Comparison of ENCODE assay signal across 8 cellular contexts in genomic region chr3:173993299-173993698, GRCh38.
DNase-seq lines count a peak whose midpoint lies in the region; ATAC-seq and TF ChIP-seq lines count a peak whose summit lies in the region.

No MANE protein-coding gene starts in this region.

- no peaks in the 10 kb centered on the region for H3K27me3 ChIP-seq in H7 (ENCODE audit: control insufficient read depth, insufficient read depth, low read length)

- no peaks in the 10 kb centered on the region for H3K36me3 ChIP-seq in H7 (replicated peaks; ENCODE audit: control insufficient read depth, insufficient read depth, low read length)

- no peak for ATAC-seq in GM19452 (IDR thresholded peaks at IDR 0.05; ENCODE audit: unreplicated experiment)
- no peak for ATAC-seq in HG02571 (IDR thresholded peaks at IDR 0.05; ENCODE audit: unreplicated experiment)

- DNase-seq in AG10803 (ENCODE audit: low read depth): peak; percentile 82
- DNase-seq in H7: peak; percentile 2
- DNase-seq in RPMI8226: peak; percentile 20
- DNase-seq in glomerular endothelial cell (ENCODE audit: extremely low read depth, low read depth, low spot score): peak; percentile 58
- DNase-seq in posterior vena cava (ENCODE audit: low spot score): no peak
- no peak for DNase-seq in stimulated activated CD4-positive, alpha-beta T cell treated with anti-CD3 and anti-CD28 coated beads, Interleukin-1b, Interleukin-23, amount 100 ng/mL, for 48 hours

- intact Hi-C loops in posterior vena cava (cut with DNase I): no loop called here

- TF ChIP-seq CTCF in AG10803 (conservative IDR thresholded peaks at IDR 0.05; ENCODE audit: low read length): peak; percentile 73

- H3K4me3 ChIP-seq in AG10803 (ENCODE audit: low read length) (no peak overlapping the region), H7 (ENCODE audit: insufficient read depth, low read depth, low read length) (no peak overlapping the region)

Comparison
In these comparisons a context has a peak if more than half of its experiments do, and no peak if none do; other contexts are left out.
1. DNase-seq: peak in AG10803 (single experiment), H7 (single experiment), RPMI8226 (single experiment) and glomerular endothelial cell (single experiment); none in posterior vena cava (single experiment) and stimulated activated CD4-positive, alpha-beta T cell treated with anti-CD3 and anti-CD28 coated beads, Interleukin-1b, Interleukin-23, amount 100 ng/mL, for 48 hours (single experiment).